In the genomic region with DNA sequence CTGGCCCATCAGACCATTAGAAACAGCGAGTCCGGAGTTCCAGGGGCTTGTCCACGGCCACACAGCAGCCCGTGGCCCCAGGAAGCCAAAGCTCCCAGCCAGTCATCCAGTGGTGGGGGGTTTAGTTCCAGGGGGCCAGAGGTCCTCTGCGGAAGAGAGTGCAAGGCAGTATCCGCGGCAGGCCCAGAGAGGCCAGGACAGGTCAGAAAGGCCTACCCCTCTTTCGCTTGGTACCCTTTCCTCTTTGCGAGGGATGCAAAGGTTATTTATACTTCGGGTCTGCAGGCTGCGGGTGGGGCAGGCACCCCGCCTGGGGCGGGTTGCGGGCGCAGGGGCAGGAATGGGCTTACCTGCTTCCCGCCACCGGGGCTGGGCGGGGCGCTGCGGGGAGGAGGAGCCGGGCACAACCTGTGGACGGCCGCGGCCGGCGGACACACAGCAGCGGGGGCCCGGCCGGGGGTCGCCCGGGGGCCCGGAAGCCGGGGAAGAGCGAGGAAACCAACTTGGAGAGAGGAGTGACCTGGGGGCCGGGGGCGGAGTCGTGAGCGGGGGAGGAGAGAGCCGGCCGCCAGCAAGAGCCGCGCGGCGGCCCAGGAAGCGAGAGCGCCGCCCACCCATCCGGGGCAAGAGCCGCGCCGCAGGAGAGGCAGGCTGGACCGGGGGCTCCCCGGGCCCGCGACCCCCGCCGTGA, we compare ENCODE assay signal across 8 cellular contexts. TPM values are rescaled to one million over a fixed set of nuclear protein-coding genes. Genes with fewer than 3 reads are reported as not detected.
DNase-seq lines count a peak whose midpoint lies in the region; ATAC-seq, FAIRE-seq and TF ChIP-seq lines count a peak whose summit lies in the region.

A gene with protein sequence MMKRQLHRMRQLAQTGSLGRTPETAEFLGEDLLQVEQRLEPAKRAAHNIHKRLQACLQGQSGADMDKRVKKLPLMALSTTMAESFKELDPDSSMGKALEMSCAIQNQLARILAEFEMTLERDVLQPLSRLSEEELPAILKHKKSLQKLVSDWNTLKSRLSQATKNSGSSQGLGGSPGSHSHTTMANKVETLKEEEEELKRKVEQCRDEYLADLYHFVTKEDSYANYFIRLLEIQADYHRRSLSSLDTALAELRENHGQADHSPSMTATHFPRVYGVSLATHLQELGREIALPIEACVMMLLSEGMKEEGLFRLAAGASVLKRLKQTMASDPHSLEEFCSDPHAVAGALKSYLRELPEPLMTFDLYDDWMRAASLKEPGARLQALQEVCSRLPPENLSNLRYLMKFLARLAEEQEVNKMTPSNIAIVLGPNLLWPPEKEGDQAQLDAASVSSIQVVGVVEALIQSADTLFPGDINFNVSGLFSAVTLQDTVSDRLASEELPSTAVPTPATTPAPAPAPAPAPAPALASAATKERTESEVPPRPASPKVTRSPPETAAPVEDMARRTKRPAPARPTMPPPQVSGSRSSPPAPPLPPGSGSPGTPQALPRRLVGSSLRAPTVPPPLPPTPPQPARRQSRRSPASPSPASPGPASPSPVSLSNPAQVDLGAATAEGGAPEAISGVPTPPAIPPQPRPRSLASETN (plus strand): TSS at position 600 of the 691 bp plus-strand sequence. CDS start 119 bp downstream, outside the sequence.

- H3K27ac Mint-ChIP-seq in T-helper 2 cell treated with Interferon-gamma antibody and Interleukin-4, amounts not matched to agents 5 μg/mL and 100 μg/mL, for 36 hours: peak within 1 kb of the TSS; percentile 97
- peak within 1 kb of the TSS; percentile 92 for H3K27ac Mint-ChIP-seq in stimulated activated memory B cell treated with anti-CD40 and anti-IgM and Interleukin-4, amounts not matched to agents 10 μg/mL and 1 μg/mL and 100 μg/mL, for 72 hours

- peaks cover 23% of the 10 kb centered on the region for H3K36me3 ChIP-seq in bronchial epithelial cell (ENCODE audit: control insufficient read depth, insufficient read depth, low read length)

- peak; percentile 70 for DNase-seq in HEK293T (ENCODE audit: extremely low spot score)
- peak; percentile 67 for DNase-seq in T-helper 2 cell treated with Interferon-gamma antibody and Interleukin-4, amounts not matched to agents 5 μg/mL and 100 μg/mL, for 36 hours (ENCODE audit: low spot score)
- DNase-seq in bronchial epithelial cell (ENCODE audit: low read depth): no peak
- DNase-seq in left lobe of liver (ENCODE audit: low spot score): no peak

- no peaks in the 10 kb centered on the region for H3K9me3 Mint-ChIP-seq in T-helper 2 cell treated with Interferon-gamma antibody and Interleukin-4, amounts not matched to agents 5 μg/mL and 100 μg/mL, for 36 hours
- H3K9me3 Mint-ChIP-seq in stimulated activated memory B cell treated with anti-CD40 and anti-IgM and Interleukin-4, amounts not matched to agents 10 μg/mL and 1 μg/mL and 100 μg/mL, for 72 hours: no peaks in the 10 kb centered on the region

- POLR2A ChIA-PET in HEK293T (lab: Yijun Ruan, JAX): interaction anchor here (1.4 to 2.3 kb wide), 2 partner anchors 20 to 31 kb away, joined by 5 to 15 read pairs; a partner anchor contains a TSS

- no peaks in the 10 kb centered on the region for H3K27me3 ChIP-seq in bronchial epithelial cell (ENCODE audit: control insufficient read depth, insufficient read depth, low read length)

- ATAC-seq in left lobe of liver (peak; percentile 47), GM18870 (IDR thresholded peaks at IDR 0.05; ENCODE audit: unreplicated experiment) (no peak), GM21526 (IDR thresholded peaks at IDR 0.05; ENCODE audit: low FRiP score, unreplicated experiment) (no peak)
- ATAC-seq in stimulated activated memory B cell treated with anti-CD40 and anti-IgM and Interleukin-4, amounts not matched to agents 10 μg/mL and 1 μg/mL and 100 μg/mL, for 72 hours: peak; percentile 50

- H3K4me3 Mint-ChIP-seq in T-helper 2 cell treated with Interferon-gamma antibody and Interleukin-4, amounts not matched to agents 5 μg/mL and 100 μg/mL, for 36 hours: peak within 1 kb of the TSS; percentile 97
- peak within 1 kb of the TSS; percentile 93 for H3K4me3 Mint-ChIP-seq in stimulated activated memory B cell treated with anti-CD40 and anti-IgM and Interleukin-4, amounts not matched to agents 10 μg/mL and 1 μg/mL and 100 μg/mL, for 72 hours

- CTCF ChIA-PET in HEK293T (lab: Yijun Ruan, JAX): no interaction called here

- H3K27me3 Mint-ChIP-seq in T-helper 2 cell treated with Interferon-gamma antibody and Interleukin-4, amounts not matched to agents 5 μg/mL and 100 μg/mL, for 36 hours (ENCODE audit: low read depth): no peaks in the 10 kb centered on the region
- no peaks in the 10 kb centered on the region for H3K27me3 Mint-ChIP-seq in stimulated activated memory B cell treated with anti-CD40 and anti-IgM and Interleukin-4, amounts not matched to agents 10 μg/mL and 1 μg/mL and 100 μg/mL, for 72 hours

- H3K4me1 Mint-ChIP-seq in T-helper 2 cell treated with Interferon-gamma antibody and Interleukin-4, amounts not matched to agents 5 μg/mL and 100 μg/mL, for 36 hours (ENCODE audit: low read depth): peaks cover 58% of the 10 kb centered on the region
- peaks cover 85% of the 10 kb centered on the region for H3K4me1 Mint-ChIP-seq in stimulated activated memory B cell treated with anti-CD40 and anti-IgM and Interleukin-4, amounts not matched to agents 10 μg/mL and 1 μg/mL and 100 μg/mL, for 72 hours

- peak within 1 kb of the TSS; percentile 61 for H3K27ac ChIP-seq in C4-2B

- peaks cover 28% of the 10 kb centered on the region for H3K36me3 Mint-ChIP-seq in T-helper 2 cell treated with Interferon-gamma antibody and Interleukin-4, amounts not matched to agents 5 μg/mL and 100 μg/mL, for 36 hours (ENCODE audit: low read depth)
- peaks cover 11% of the 10 kb centered on the region for H3K36me3 Mint-ChIP-seq in stimulated activated memory B cell treated with anti-CD40 and anti-IgM and Interleukin-4, amounts not matched to agents 10 μg/mL and 1 μg/mL and 100 μg/mL, for 72 hours

- no peak for FAIRE-seq in bronchial epithelial cell (lab: Jason Lieb, UNC)

- TF ChIP-seq CTCF in C4-2B (conservative IDR thresholded peaks at IDR 0.05) (no peak), bronchial epithelial cell (IDR thresholded peaks at IDR 0.05; ENCODE audit: insufficient read depth, low read length, severe bottlenecking) (no peak)

- peak within 1 kb of the TSS; percentile 92 for H3K4me3 ChIP-seq in bronchial epithelial cell (ENCODE audit: low read depth, low read length)

TF ChIP-seq in HEK293T, 16 proteins besides CTCF, POLR2A, EP300 and RAD21:
- no peak for TF ChIP-seq SUZ12 (IDR thresholded peaks at IDR 0.05)
- no peak for TF ChIP-seq ZNF384 (IDR thresholded peaks at IDR 0.05)
- no peak for TF ChIP-seq SP1 (IDR thresholded peaks at IDR 0.05)
- TF ChIP-seq FOXA1 (IDR thresholded peaks at IDR 0.05): no peak
- no peak for TF ChIP-seq LEF1 (IDR thresholded peaks at IDR 0.05; ENCODE audit: borderline replicate concordance)
- TF ChIP-seq L3MBTL2 (conservative IDR thresholded peaks at IDR 0.05): no peak
- TF ChIP-seq FOXK2 (IDR thresholded peaks at IDR 0.05): no peak
- TF ChIP-seq ARNT (IDR thresholded peaks at IDR 0.05): no peak
- TF ChIP-seq BHLHE40 (IDR thresholded peaks at IDR 0.05; ENCODE audit: borderline replicate concordance): no peak
- no peak for TF ChIP-seq CTBP1 (IDR thresholded peaks at IDR 0.05; ENCODE audit: borderline replicate concordance)
- no peak for TF ChIP-seq FOXM1 (IDR thresholded peaks at IDR 0.05; ENCODE audit: borderline replicate concordance)

RNA-seq across cellular contexts. Expression of the gene that starts here (rescaled TPM):
- total RNA-seq in bronchial epithelial cell (15.5 and 15.6 TPM in 2 replicates), left lobe of liver (3.0 TPM)

Comparison
In these comparisons a context has a peak if more than half of its experiments do, and no peak if none do; other contexts are left out.
1. DNase-seq: peak in HEK293T (single experiment) and T-helper 2 cell treated with Interferon-gamma antibody and Interleukin-4, amounts not matched to agents 5 μg/mL and 100 μg/mL, for 36 hours (single experiment); none in bronchial epithelial cell (single experiment) and left lobe of liver (single experiment).
2. ATAC-seq: peak in left lobe of liver (single experiment) and stimulated activated memory B cell treated with anti-CD40 and anti-IgM and Interleukin-4, amounts not matched to agents 10 μg/mL and 1 μg/mL and 100 μg/mL, for 72 hours (single experiment); none in GM18870 (single experiment) and GM21526 (single experiment).